In the genomic region with DNA sequence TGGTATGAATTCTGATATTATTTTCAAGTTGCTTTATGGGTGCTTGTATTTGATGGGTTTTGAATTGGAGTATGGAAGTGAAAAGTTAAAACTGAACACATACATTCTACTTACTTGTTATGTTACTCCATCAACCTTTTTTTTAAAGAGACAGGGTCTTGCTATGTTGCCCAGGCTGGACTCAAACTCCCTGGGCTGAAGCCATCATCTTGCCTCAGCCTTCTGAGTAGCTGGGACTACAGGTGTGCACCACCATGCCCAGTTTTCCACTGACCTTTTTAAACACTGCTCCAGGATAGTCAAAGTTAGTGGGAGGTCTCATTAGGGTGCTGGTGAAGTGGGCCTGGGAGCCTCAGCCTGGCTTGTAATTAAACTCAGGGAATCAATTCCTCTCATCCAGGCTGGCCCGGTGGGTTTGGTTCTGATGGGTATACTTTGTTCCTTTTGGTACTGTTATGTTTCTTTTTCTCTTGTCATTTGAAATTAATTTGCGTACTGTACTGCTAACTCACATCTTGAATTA, we compare ENCODE assay signal across 16 cellular contexts.
A peak's percentile ranks its signal among the peaks of the same experiment; 100 is the strongest.
DNase-seq lines count a peak whose midpoint lies in the region; ATAC-seq, FAIRE-seq and TF ChIP-seq lines count a peak whose summit lies in the region.
"Had no signal": no experiment of that assay in that cellular context is flagged by ENCODE, and none has a peak within 500 bp of the region (broad histone marks: within the 10 kb centered on the region; RNA-seq: fewer than 3 reads in every experiment).

No MANE protein-coding gene starts in this region.

- H3K9me2 ChIP-seq in SK-N-SH = no peaks in the 10 kb centered on the region
- no peaks in the 10 kb centered on the region for H3K9me2 ChIP-seq in Karpas-422 (replicated peaks; ENCODE audit: insufficient read depth, low read length)

- CTCF ChIA-PET in SK-N-SH (lab: Yijun Ruan, JAX) = interaction anchor here (0.9 kb wide), 1 partner anchor 226 kb away, joined by 4 read pairs; no protein-coding TSS in a partner anchor

- 100% methylated on average over 2 of the region's 2 CpGs for WGBS in SK-N-SH (ENCODE audit: low lambda C conversion rate)

- no peak overlapping the region for H3K9ac ChIP-seq in SK-N-SH
- H3K9ac ChIP-seq in Karpas-422 (ENCODE audit: low read length) = no peak overlapping the region

- peaks cover 75% of the 10 kb centered on the region for H3K4me1 ChIP-seq in CD4-positive, CD25-positive, alpha-beta regulatory T cell (ENCODE audit: control insufficient read depth, insufficient read depth, low read length, poor library complexity, severe bottlenecking)
- H3K4me1 ChIP-seq in SK-N-SH (ENCODE audit: control insufficient read depth in 1 of 2, insufficient read depth in 2 of 2, low read depth in 1 of 2, low read length in 1 of 2) (peaks cover 7 to 24% of the 10 kb centered on the region in 2 experiments; a peak in 3 of 4 replicates), Karpas-422 (ENCODE audit: low read length) (peaks cover 5% of the 10 kb centered on the region)
- H3K4me1 ChIP-seq: BE2C had no signal

- H3K36me3 ChIP-seq in CD4-positive, CD25-positive, alpha-beta regulatory T cell (ENCODE audit: control insufficient read depth, insufficient read depth, low read length) = no peaks in the 10 kb centered on the region
- H3K36me3 ChIP-seq in SK-N-SH (replicated peaks in 1 of 2; ENCODE audit: control insufficient read depth in 1 of 2, insufficient read depth in 2 of 2, low read length in 1 of 2) (peaks cover 0 to 4% of the 10 kb centered on the region in 2 experiments), Karpas-422 (ENCODE audit: insufficient read depth, low read length) (no peaks in the 10 kb centered on the region)
- H3K36me3 ChIP-seq: BE2C, tibial nerve had no signal

- ATAC-seq in CD4-positive, CD25-positive, alpha-beta regulatory T cell (ENCODE audit: low read depth in 2 of 2) = no peak
- ATAC-seq in activated naive CD8-positive, alpha-beta T cell treated with anti-CD3 and anti-CD28 coated beads, Interleukin-2, amount 10 ng/mL, durations not matched to agents 7 days and 5 days (ENCODE audit: low read depth) = no peak
- no peak for ATAC-seq in natural killer cell
- no peak for ATAC-seq in HG03135 (IDR thresholded peaks at IDR 0.05; ENCODE audit: unreplicated experiment)

- no peaks in the 10 kb centered on the region for H3K27me3 ChIP-seq in CD4-positive, CD25-positive, alpha-beta regulatory T cell (ENCODE audit: control insufficient read depth, insufficient read depth, low read length)
- no peaks in the 10 kb centered on the region for H3K27me3 ChIP-seq in SK-N-SH (ENCODE audit: insufficient read depth)
- no peaks in the 10 kb centered on the region for H3K27me3 ChIP-seq in Karpas-422 (ENCODE audit: low read length)
- H3K27me3 ChIP-seq: BE2C, tibial nerve had no signal

- peak; percentile 39 for FAIRE-seq in GM18507 (lab: Jason Lieb, UNC)
- FAIRE-seq: kidney, TTC549 had no signal

- no peak overlapping the region for H3K4me2 ChIP-seq in SK-N-SH
- H3K4me2 ChIP-seq in Karpas-422 (ENCODE audit: low read depth, low read length, poor library complexity, severe bottlenecking) = no peak overlapping the region

- intact Hi-C loops in natural killer cell (cut with micrococcal nuclease) = loop anchor here (2.0 to 10.0 kb wide), 6 partner anchors 41 to 297 kb away; no protein-coding TSS in a partner anchor

- TF ChIP-seq RAD21 in SK-N-SH (IDR thresholded peaks at IDR 0.05; ENCODE audit: low read length) = no peak

- H3K4me1 Mint-ChIP-seq in CD4-positive, CD25-positive, alpha-beta regulatory T cell = peaks cover 25 to 95% (median 63%) of the 10 kb centered on the region in 4 donors
- peaks cover 57% of the 10 kb centered on the region for H3K4me1 Mint-ChIP-seq in activated naive CD8-positive, alpha-beta T cell treated with anti-CD3 and anti-CD28 coated beads, Interleukin-2, amount 10 ng/mL, durations not matched to agents 7 days and 5 days
- H3K4me1 Mint-ChIP-seq in natural killer cell = peaks cover 80 to 82% of the 10 kb centered on the region in 2 donors

- H3K4me3 ChIP-seq in CD4-positive, CD25-positive, alpha-beta regulatory T cell (ENCODE audit: low read depth, low read length) = peak overlapping the region; percentile 5
- H3K4me3 ChIP-seq in SK-N-SH (ENCODE audit: low read depth in 2 of 2, low read length in 1 of 2) (no peak overlapping the region), Karpas-422 (ENCODE audit: low read length) (no peak overlapping the region)
- H3K4me3 ChIP-seq: tibial nerve had no signal

- TF ChIP-seq CTCF in natural killer cell (IDR thresholded peaks at IDR 0.05) (no peak), SK-N-SH (IDR thresholded peaks at IDR 0.05) (no peak)

- TF ChIP-seq EP300 in SK-N-SH (IDR thresholded peaks at IDR 0.05; ENCODE audit: borderline replicate concordance in 1 of 2, low read depth in 1 of 2, low read length in 1 of 2) = no peak

- H3K4me3 Mint-ChIP-seq in CD4-positive, CD25-positive, alpha-beta regulatory T cell = peak overlapping the region in 3 of 4 donors; percentile 27 to 83 (median 70)
- H3K4me3 Mint-ChIP-seq in activated naive CD8-positive, alpha-beta T cell treated with anti-CD3 and anti-CD28 coated beads, Interleukin-2, amount 10 ng/mL, durations not matched to agents 7 days and 5 days = peak overlapping the region; percentile 2
- peak overlapping the region; percentile 92 for H3K4me3 Mint-ChIP-seq in natural killer cell

- no peak for DNase-seq in CD4-positive, CD25-positive, alpha-beta regulatory T cell
- DNase-seq in GM18507 (ENCODE audit: extremely low spot score, insufficient read length, low read depth) (no peak), natural killer cell (no peak), SK-N-SH (no peak), Karpas-422 (no peak), NCI-H2196 treated with DMSO at 0.1 percent for 48 hours (lab: John Stamatoyannopoulos, UW; ENCODE audit: unreplicated experiment) (no peak)
- no peak for DNase-seq in activated naive CD8-positive, alpha-beta T cell treated with anti-CD3 and anti-CD28 coated beads, Interleukin-2, amount 10 ng/mL, durations not matched to agents 7 days and 5 days
- DNase-seq: activated naive CD4-positive, alpha-beta T cell treated with anti-CD3 and anti-CD28 coated beads for 36 hours; BE2C; cerebellar nuclear complex; kidney; NCI-H1048; stimulated activated CD4-positive, alpha-beta T cell treated with anti-CD3 and anti-CD28 coated beads, Interleukin-1b, Interleukin-23, amount 100 ng/mL, for 48 hours had no signal

- H3K27ac Mint-ChIP-seq in CD4-positive, CD25-positive, alpha-beta regulatory T cell = peak overlapping the region; percentile 39 to 93 (median 92)
- H3K27ac Mint-ChIP-seq in activated naive CD8-positive, alpha-beta T cell treated with anti-CD3 and anti-CD28 coated beads, Interleukin-2, amount 10 ng/mL, durations not matched to agents 7 days and 5 days = peak overlapping the region; percentile 26
- peak overlapping the region; percentile 98 to 99 for H3K27ac Mint-ChIP-seq in natural killer cell

- no peaks in the 10 kb centered on the region for H3K9me3 Mint-ChIP-seq in CD4-positive, CD25-positive, alpha-beta regulatory T cell
- peaks cover 2% of the 10 kb centered on the region for H3K9me3 Mint-ChIP-seq in activated naive CD8-positive, alpha-beta T cell treated with anti-CD3 and anti-CD28 coated beads, Interleukin-2, amount 10 ng/mL, durations not matched to agents 7 days and 5 days
- H3K9me3 Mint-ChIP-seq in natural killer cell = no peaks in the 10 kb centered on the region
- H3K9me3 Mint-ChIP-seq: activated naive CD4-positive, alpha-beta T cell treated with anti-CD3 and anti-CD28 coated beads for 36 hours had no signal

- H3K27ac ChIP-seq in CD4-positive, CD25-positive, alpha-beta regulatory T cell (ENCODE audit: insufficient read depth, low read length, poor library complexity, severe bottlenecking) = peak overlapping the region; percentile 74
- H3K27ac ChIP-seq in SK-N-SH (ENCODE audit: low read depth in 2 of 2, low read length in 1 of 2) (no peak overlapping the region), Karpas-422 (ENCODE audit: low read length) (no peak overlapping the region)

- H3K27me3 Mint-ChIP-seq in CD4-positive, CD25-positive, alpha-beta regulatory T cell = no peaks in the 10 kb centered on the region
- peaks cover 2% of the 10 kb centered on the region for H3K27me3 Mint-ChIP-seq in activated naive CD8-positive, alpha-beta T cell treated with anti-CD3 and anti-CD28 coated beads, Interleukin-2, amount 10 ng/mL, durations not matched to agents 7 days and 5 days
- H3K27me3 Mint-ChIP-seq in natural killer cell (ENCODE audit: low read depth in 2 of 2) = peaks cover 0 to 3% of the 10 kb centered on the region in 2 donors

- H4K20me1 ChIP-seq in SK-N-SH (ENCODE audit: insufficient read depth) (peaks cover 94% of the 10 kb centered on the region), Karpas-422 (ENCODE audit: insufficient read depth, low read depth, low read length) (peaks cover 19% of the 10 kb centered on the region; the same call in 1 of the 2 replicates)

- POLR2A ChIA-PET in activated naive CD8-positive, alpha-beta T cell treated with anti-CD3 and anti-CD28 coated beads, Interleukin-2, amount 10 ng/mL, durations not matched to agents 7 days and 5 days (lab: Charles Lee) = interaction anchor here (0.7 to 2.7 kb wide), 5 partner anchors 14 to 30 kb away, joined by 3 to 15 read pairs (median 6); no protein-coding TSS in a partner anchor
- POLR2A ChIA-PET in SK-N-SH (lab: Yijun Ruan, JAX) = no interaction called here

- peaks cover 16% of the 10 kb centered on the region for H3F3A ChIP-seq in SK-N-SH (replicated peaks; ENCODE audit: insufficient read depth)

- no peaks in the 10 kb centered on the region for H3K9me3 ChIP-seq in CD4-positive, CD25-positive, alpha-beta regulatory T cell (ENCODE audit: control insufficient read depth in 2 of 2, low read length in 2 of 2)
- H3K9me3 ChIP-seq in SK-N-SH = no peaks in the 10 kb centered on the region
- H3K9me3 ChIP-seq in Karpas-422 (ENCODE audit: low read length) = no peaks in the 10 kb centered on the region
- H3K9me3 ChIP-seq: BE2C, tibial nerve had no signal

- H2AFZ ChIP-seq in SK-N-SH (ENCODE audit: low read depth) (no peak overlapping the region; the same call in 1 of the 2 replicates), Karpas-422 (ENCODE audit: low read length) (no peak overlapping the region)

- no peaks in the 10 kb centered on the region for H3K36me3 Mint-ChIP-seq in CD4-positive, CD25-positive, alpha-beta regulatory T cell
- H3K36me3 Mint-ChIP-seq in activated naive CD8-positive, alpha-beta T cell treated with anti-CD3 and anti-CD28 coated beads, Interleukin-2, amount 10 ng/mL, durations not matched to agents 7 days and 5 days = peaks cover 8% of the 10 kb centered on the region
- no peaks in the 10 kb centered on the region for H3K36me3 Mint-ChIP-seq in natural killer cell

- H3K79me2 ChIP-seq in SK-N-SH (ENCODE audit: insufficient read depth) = peaks cover 100% of the 10 kb centered on the region
- H3K79me2 ChIP-seq in Karpas-422 (ENCODE audit: low read length) = no peaks in the 10 kb centered on the region

TF ChIP-seq in SK-N-SH, 30 proteins besides CTCF, POLR2A, EP300 and RAD21 (continues in another document):
- TF ChIP-seq GATA2 (CRISPR knock-in tag; IDR thresholded peaks at IDR 0.05) = no peak

Comparison
In these comparisons a context has a peak if more than half of its experiments do, and no peak if none do; other contexts are left out.
1. H3K27ac Mint-ChIP-seq: peak in every context shown above with its lines; median percentile 98 in natural killer cell; 92 in CD4-positive, CD25-positive, alpha-beta regulatory T cell; 26 in activated naive CD8-positive, alpha-beta T cell treated with anti-CD3 and anti-CD28 coated beads, Interleukin-2, amount 10 ng/mL, durations not matched to agents 7 days and 5 days.
2. H3K4me3 Mint-ChIP-seq: peak in every context shown above with its lines; median percentile 92 in natural killer cell; 70 in CD4-positive, CD25-positive, alpha-beta regulatory T cell; 2 in activated naive CD8-positive, alpha-beta T cell treated with anti-CD3 and anti-CD28 coated beads, Interleukin-2, amount 10 ng/mL, durations not matched to agents 7 days and 5 days.